Comparison of ENCODE assay signal across 22 cellular contexts in genomic region chr5:34891981-34892380, GRCh38. TPM values are rescaled to one million over a fixed set of nuclear protein-coding genes. Genes with fewer than 3 reads are reported as not detected.
DNase-seq lines count a peak whose midpoint lies in the region; ATAC-seq and TF ChIP-seq lines count a peak whose summit lies in the region.
"Had no signal": no experiment of that assay in that cellular context is flagged by ENCODE, and none has a peak within 500 bp of the region (broad histone marks: within the 10 kb centered on the region; RNA-seq: fewer than 3 reads in every experiment).

No MANE protein-coding gene starts in this region.

- BruUV-seq in PC-9 (replicated peaks; lab: Mats Ljungman, UMichigan): no TSS peak

- H3K79me2 ChIP-seq in hepatocyte: no peaks in the 10 kb centered on the region
- no peaks in the 10 kb centered on the region for H3K79me2 ChIP-seq in PC-9 (ENCODE audit: low read depth)

- no peaks in the 10 kb centered on the region for H3F3A ChIP-seq in PC-9 (ENCODE audit: insufficient read depth, low read depth)

- in situ Hi-C loops in astrocyte of the spinal cord (cut with HindIII; ENCODE audit: low sequenced_read_pairs): no loop called here
- in situ Hi-C loops in ACHN (cut with HindIII; ENCODE audit: low pct_ligation_motif_present, low pct_unique_long_range_greater_than_20kb, low sequenced_read_pairs): no loop called here

- CTCF ChIA-PET in PC-9 (lab: Charles Lee): no interaction called here

- H3K4me2 ChIP-seq in hepatocyte (no peak overlapping the region), PC-9 (no peak overlapping the region)
- H3K4me2 ChIP-seq: A549 had no signal

- H2AFZ ChIP-seq in hepatocyte: no peak overlapping the region
- H2AFZ ChIP-seq in PC-9: no peak overlapping the region

- no peaks in the 10 kb centered on the region for H3K4me1 ChIP-seq in left ventricle myocardium inferior
- peaks cover 4% of the 10 kb centered on the region for H3K4me1 ChIP-seq in hepatocyte (ENCODE audit: insufficient read depth)
- peaks cover 5% of the 10 kb centered on the region; the same call in 1 of the 2 replicates for H3K4me1 ChIP-seq in PC-9 (replicated peaks; ENCODE audit: insufficient read depth)
- H3K4me1 ChIP-seq: A549, psoas muscle, testis had no signal

- intact Hi-C loops in left ventricle myocardium superior (cut with micrococcal nuclease): no loop called here
- intact Hi-C loops in left ventricle myocardium inferior (cut with micrococcal nuclease): no loop called here
- intact Hi-C loops in PC-9 (cut with micrococcal nuclease; ENCODE audit: unreplicated experiment): no loop called here

- H3K27ac ChIP-seq in left ventricle myocardium inferior (replicated peaks) (no peak overlapping the region), hepatocyte (peak overlapping the region; percentile 18), PC-9 (no peak overlapping the region)
- H3K27ac ChIP-seq: A549, psoas muscle, spleen, testis, WERI-Rb-1 had no signal

- H3K9me3 ChIP-seq in left ventricle myocardium inferior (replicated peaks) (no peaks in the 10 kb centered on the region), hepatocyte (ENCODE audit: low read depth) (no peaks in the 10 kb centered on the region), PC-9 (ENCODE audit: insufficient read depth, low read depth) (no peaks in the 10 kb centered on the region)
- H3K9me3 ChIP-seq: A549, psoas muscle, spleen, testis had no signal

- 56% methylated on average over 5 of the region's 5 CpGs for WGBS in hepatocyte (ENCODE audit: low lambda C conversion rate, missing lambda C conversion rate)

- H3K4me3 ChIP-seq in left ventricle myocardium inferior: no peak overlapping the region
- H3K4me3 ChIP-seq in astrocyte of the spinal cord (ENCODE audit: low read depth, low read length): no peak overlapping the region
- H3K4me3 ChIP-seq in hepatocyte: no peak overlapping the region
- no peak overlapping the region for H3K4me3 ChIP-seq in PC-9
- H3K4me3 ChIP-seq: A549, psoas muscle, spleen, testis had no signal

- H3K27me3 ChIP-seq in left ventricle myocardium inferior (ENCODE audit: low read depth) (no peaks in the 10 kb centered on the region), hepatocyte (no peaks in the 10 kb centered on the region), PC-9 (ENCODE audit: insufficient read depth, low read depth) (no peaks in the 10 kb centered on the region)
- H3K27me3 ChIP-seq: spleen, testis had no signal

- H3K36me3 ChIP-seq in left ventricle myocardium inferior (no peaks in the 10 kb centered on the region), hepatocyte (replicated peaks; ENCODE audit: insufficient read depth, low read depth) (no peaks in the 10 kb centered on the region), PC-9 (ENCODE audit: low read depth) (no peaks in the 10 kb centered on the region)
- H3K36me3 ChIP-seq: spleen, WERI-Rb-1 had no signal

- DNase-seq in left ventricle myocardium superior: no peak
- no peak for DNase-seq in left ventricle myocardium inferior
- peak; percentile 67 for DNase-seq in astrocyte of the spinal cord (ENCODE audit: low read depth, low spot score)
- peak; percentile 42 for DNase-seq in hepatocyte (ENCODE audit: low spot score)
- no peak for DNase-seq in ACHN
- no peak for DNase-seq in ecto neural progenitor cell (ENCODE audit: low spot score)
- DNase-seq in PC-9: no peak
- DNase-seq: activated CD4-positive, alpha-beta T cell treated with anti-CD3 and anti-CD28 coated beads, Interleukin-2, amount 50 U/mL, for 48 hours; activated naive CD4-positive, alpha-beta T cell treated with Interleukin-2 at 50 U/mL for 16 hours; CD8-positive, alpha-beta T cell; DMS79; GOT3; NCI-H187; NCI-H510A; psoas muscle; spleen; testis; WERI-Rb-1 had no signal

- H4K20me1 ChIP-seq in hepatocyte (ENCODE audit: insufficient read depth, poor library complexity, severe bottlenecking): no peaks in the 10 kb centered on the region
- no peaks in the 10 kb centered on the region for H4K20me1 ChIP-seq in PC-9 (ENCODE audit: insufficient read depth)

- no peak for TF ChIP-seq CTCF in left ventricle myocardium inferior (IDR thresholded peaks at IDR 0.05; ENCODE audit: borderline replicate concordance)
- no peak for TF ChIP-seq CTCF in astrocyte of the spinal cord (IDR thresholded peaks at IDR 0.05; ENCODE audit: low read depth, low read length)
- TF ChIP-seq CTCF in hepatocyte (IDR thresholded peaks at IDR 0.05; ENCODE audit: poor library complexity): no peak
- TF ChIP-seq CTCF in PC-9 (conservative IDR thresholded peaks at IDR 0.05): no peak

- H3K9me2 ChIP-seq in hepatocyte (replicated peaks; ENCODE audit: insufficient read depth) (no peaks in the 10 kb centered on the region), PC-9 (ENCODE audit: insufficient read depth) (no peaks in the 10 kb centered on the region)

- POLR2A ChIA-PET in PC-9 (lab: Charles Lee; ENCODE audit: unreplicated experiment): no interaction called here

- peak; percentile 64 for ATAC-seq in left ventricle myocardium superior
- no peak for ATAC-seq in GM19351 (IDR thresholded peaks at IDR 0.05; ENCODE audit: unreplicated experiment)
- ATAC-seq: A549; CD8-positive, alpha-beta T cell; esophagus mucosa; psoas muscle had no signal

RNA-seq across cellular contexts. Expression of gene RAD1, which starts 23.3 kb away (rescaled TPM):
- total RNA-seq in left ventricle myocardium superior: 23.7 TPM
- 28.2 TPM for total RNA-seq in left ventricle myocardium inferior
- 18.5 and 33.2 TPM in 2 replicates for total RNA-seq in hepatocyte
- 24.2 and 25.2 TPM in 2 replicates for polyA plus RNA-seq in hepatocyte
- total RNA-seq in PC-9 (2021): 43.8 and 63.0 TPM in 2 replicates

RNA-seq across cellular contexts. Expression of gene BRIX1, which starts 23.5 kb away (rescaled TPM):
- total RNA-seq in left ventricle myocardium superior (10.5 TPM), left ventricle myocardium inferior (10.5 TPM), hepatocyte (27.5 and 28.7 TPM in 2 replicates), PC-9 (2021) (71.9 and 73.4 TPM in 2 replicates)
- 25.3 and 28.6 TPM in 2 replicates for polyA plus RNA-seq in hepatocyte

RNA-seq across cellular contexts. Expression of gene DNAJC21, which starts 37.4 kb away (rescaled TPM):
- total RNA-seq in left ventricle myocardium superior: 54.8 TPM
- total RNA-seq in left ventricle myocardium inferior: 55.5 TPM
- total RNA-seq in hepatocyte: 37.3 and 39.5 TPM in 2 replicates
- polyA plus RNA-seq in hepatocyte: 29.1 and 40.0 TPM in 2 replicates
- 111 and 128 TPM in 2 replicates for total RNA-seq in PC-9 (2021)

RNA-seq across cellular contexts. Expression of gene TTC23L, which starts 53.0 kb away (rescaled TPM):
- total RNA-seq in left ventricle myocardium superior: not detected
- not detected for total RNA-seq in left ventricle myocardium inferior
- 0.07 and 0.76 TPM in 2 replicates for total RNA-seq in hepatocyte
- polyA plus RNA-seq in hepatocyte: 1.7 TPM in 1 of 2 replicates, not detected in the other
- total RNA-seq in PC-9 (2021): 3.9 and 7.1 TPM in 2 replicates
- total RNA-seq: CD8-positive, alpha-beta T cell; esophagus mucosa; psoas muscle had no signal
- polyA plus RNA-seq: IgD-negative memory B cell had no signal

Comparison
In these comparisons a context has a peak if more than half of its experiments do, and no peak if none do; other contexts are left out.
1. DNase-seq: peak in astrocyte of the spinal cord (single experiment) and hepatocyte (single experiment); none in left ventricle myocardium superior (single experiment), left ventricle myocardium inferior (single experiment), ACHN (single experiment), ecto neural progenitor cell (single experiment) and PC-9 (0 of 2).